8 cellular contexts compared by ENCODE assay signal in genomic region chr18:56638232-56639093, GRCh38. TPM values are rescaled to one million over a fixed set of nuclear protein-coding genes. Genes with fewer than 3 reads are reported as not detected.
DNase-seq lines count a peak whose midpoint lies in the region; ATAC-seq and TF ChIP-seq lines count a peak whose summit lies in the region.

Gene TXNL1 (minus strand): TSS chr18:56638592. CDS start chr18:56638440, 152 bp downstream.

- H3K9me3 ChIP-seq in DND-41 (ENCODE audit: insufficient read depth, low read length, severe bottlenecking), result no peaks in the 10 kb centered on the region

- H3K9ac ChIP-seq in DND-41 (ENCODE audit: low read depth, low read length), result peak within 1 kb of the TSS; percentile 83

- H3K36me3 ChIP-seq in DND-41 (ENCODE audit: insufficient read depth, low read length), result peaks cover 27% of the 10 kb centered on the region
- no peaks in the 10 kb centered on the region for H3K36me3 ChIP-seq in GM23338 (ENCODE audit: insufficient read depth)

- H4K20me1 ChIP-seq in DND-41 (ENCODE audit: insufficient read depth, low read length) (peaks cover 37% of the 10 kb centered on the region), GM23338 (replicated peaks; ENCODE audit: insufficient read depth) (peaks cover 26% of the 10 kb centered on the region)

- H3K27me3 Mint-ChIP-seq in GM23338 (ENCODE audit: insufficient read depth, low read depth, poor library complexity) (peaks cover 7% of the 10 kb centered on the region), naive B cell (no peaks in the 10 kb centered on the region)
- no peaks in the 10 kb centered on the region for H3K27me3 Mint-ChIP-seq in stimulated activated memory B cell treated with anti-CD40 and anti-IgM and Interleukin-4, amounts not matched to agents 10 μg/mL and 1 μg/mL and 100 μg/mL, for 72 hours

- peak; percentile 99 for DNase-seq in DND-41
- peak; percentile 99 for DNase-seq in GM23338 (ENCODE audit: low spot score)
- DNase-seq in LHCN-M2 (ENCODE audit: low read depth), result peak; percentile 98
- peak; percentile 100 for DNase-seq in RPMI8226
- peak; percentile 98 to 99 for DNase-seq in activated T-helper 1 cell treated with anti-CD3 and anti-CD28 coated beads, Interleukin-2, amount 50 U/mL, for 16 hours (ENCODE audit: low read depth in 1 of 2, low spot score in 1 of 2)
- DNase-seq in fibroblast of gingiva (ENCODE audit: low read depth), result peak; percentile 99
- peak; percentile 96 for DNase-seq in naive B cell

- H3K27ac ChIP-seq in DND-41 (ENCODE audit: low read length), result peak within 1 kb of the TSS; percentile 91
- peak within 1 kb of the TSS; percentile 97 for H3K27ac ChIP-seq in GM23338 (ENCODE audit: low read depth)

- H3K4me3 ChIP-seq in DND-41 (ENCODE audit: low read depth in 1 of 2, low read length in 2 of 2) (peak within 1 kb of the TSS; percentile 77 to 84), GM23338 (peak within 1 kb of the TSS; percentile 98)

- H3K4me3 Mint-ChIP-seq in GM23338 (peak within 1 kb of the TSS; percentile 100), naive B cell (peak within 1 kb of the TSS; percentile 92 to 100 (median 99))
- peak within 1 kb of the TSS; percentile 98 for H3K4me3 Mint-ChIP-seq in stimulated activated memory B cell treated with anti-CD40 and anti-IgM and Interleukin-4, amounts not matched to agents 10 μg/mL and 1 μg/mL and 100 μg/mL, for 72 hours

- peak within 1 kb of the TSS; percentile 72 for H3K4me2 ChIP-seq in DND-41 (ENCODE audit: insufficient read depth, low read length)
- peak within 1 kb of the TSS; percentile 89 for H3K4me2 ChIP-seq in GM23338

- H3K79me2 ChIP-seq in DND-41 (ENCODE audit: insufficient read depth, low read length), result peaks cover 56% of the 10 kb centered on the region
- peaks cover 48% of the 10 kb centered on the region for H3K79me2 ChIP-seq in GM23338 (replicated peaks; ENCODE audit: insufficient read depth)

- TF ChIP-seq CTCF in DND-41 (IDR thresholded peaks at IDR 0.05; ENCODE audit: borderline replicate concordance, extremely low read depth, low read length, poor library complexity, severe bottlenecking) (no peak), GM23338 (conservative IDR thresholded peaks at IDR 0.05; ENCODE audit: low read depth in 2 of 2) (no peak)

- H3K9me3 Mint-ChIP-seq in GM23338, result no peaks in the 10 kb centered on the region; the same call in 2 of the 3 replicates
- H3K9me3 Mint-ChIP-seq in naive B cell, result peaks cover 0 to 3% (median 1%) of the 10 kb centered on the region in 7 donors
- peaks cover 5% of the 10 kb centered on the region for H3K9me3 Mint-ChIP-seq in stimulated activated memory B cell treated with anti-CD40 and anti-IgM and Interleukin-4, amounts not matched to agents 10 μg/mL and 1 μg/mL and 100 μg/mL, for 72 hours

- H2AFZ ChIP-seq in DND-41 (ENCODE audit: low read depth, low read length) (peak within 1 kb of the TSS; percentile 90), GM23338 (peak within 1 kb of the TSS; percentile 64; the same call in 1 of the 2 replicates)

- no peaks in the 10 kb centered on the region for H3K27me3 ChIP-seq in DND-41 (ENCODE audit: insufficient read depth, low read length, poor library complexity)
- H3K27me3 ChIP-seq in GM23338 (ENCODE audit: insufficient read depth), result no peaks in the 10 kb centered on the region

- H3K27ac Mint-ChIP-seq in GM23338, result peak within 1 kb of the TSS; percentile 100
- peak within 1 kb of the TSS; percentile 99 to 100 (median 99) for H3K27ac Mint-ChIP-seq in naive B cell
- H3K27ac Mint-ChIP-seq in stimulated activated memory B cell treated with anti-CD40 and anti-IgM and Interleukin-4, amounts not matched to agents 10 μg/mL and 1 μg/mL and 100 μg/mL, for 72 hours, result peak within 1 kb of the TSS; percentile 97

- peaks cover 15% of the 10 kb centered on the region for H3K36me3 Mint-ChIP-seq in GM23338 (ENCODE audit: low read depth)
- peaks cover 10 to 14% of the 10 kb centered on the region in 2 donors for H3K36me3 Mint-ChIP-seq in naive B cell
- peaks cover 24% of the 10 kb centered on the region for H3K36me3 Mint-ChIP-seq in stimulated activated memory B cell treated with anti-CD40 and anti-IgM and Interleukin-4, amounts not matched to agents 10 μg/mL and 1 μg/mL and 100 μg/mL, for 72 hours

- peak; percentile 92 for ATAC-seq in DND-41 (ENCODE audit: insufficient read depth, low read depth)
- ATAC-seq in GM23338, result peak; percentile 95
- ATAC-seq in naive B cell (ENCODE audit: low read depth in 2 of 2), result peak; percentile 97
- peak; percentile 99 for ATAC-seq in stimulated activated memory B cell treated with anti-CD40 and anti-IgM and Interleukin-4, amounts not matched to agents 10 μg/mL and 1 μg/mL and 100 μg/mL, for 72 hours

- no peaks in the 10 kb centered on the region for H3F3A ChIP-seq in GM23338 (replicated peaks; ENCODE audit: low read depth)

- H3K4me1 ChIP-seq in DND-41 (ENCODE audit: insufficient read depth, low read length) (peaks cover 40% of the 10 kb centered on the region), GM23338 (ENCODE audit: insufficient read depth) (peaks cover 14% of the 10 kb centered on the region; the same call in 1 of the 2 replicates)

- H3K9me2 ChIP-seq in GM23338 (ENCODE audit: insufficient read depth), result no peaks in the 10 kb centered on the region

- H3K4me1 Mint-ChIP-seq in GM23338 (peaks cover 13% of the 10 kb centered on the region), naive B cell (peaks cover 34 to 46% (median 46%) of the 10 kb centered on the region in 3 donors)
- peaks cover 44% of the 10 kb centered on the region for H3K4me1 Mint-ChIP-seq in stimulated activated memory B cell treated with anti-CD40 and anti-IgM and Interleukin-4, amounts not matched to agents 10 μg/mL and 1 μg/mL and 100 μg/mL, for 72 hours

TF ChIP-seq in GM23338, 12 proteins besides CTCF, POLR2A, EP300 and RAD21:
- no peak for TF ChIP-seq EZH2 (IDR thresholded peaks at IDR 0.05; ENCODE audit: low read depth, unreplicated experiment)
- TF ChIP-seq POLR2AphosphoS5 (IDR thresholded peaks at IDR 0.05; ENCODE audit: low read depth), result peak; percentile 92
- no peak for TF ChIP-seq ZNF114 (CRISPR knock-in tag; IDR thresholded peaks at IDR 0.05)
- peak; percentile 81 for TF ChIP-seq ETS1 (IDR thresholded peaks at IDR 0.05)
- no peak for TF ChIP-seq ZNF331 (CRISPR knock-in tag; IDR thresholded peaks at IDR 0.05; ENCODE audit: low read depth)
- no peak for TF ChIP-seq JUNB (IDR thresholded peaks at IDR 0.05; ENCODE audit: unreplicated experiment)
- no peak for TF ChIP-seq NANOG (IDR thresholded peaks at IDR 0.05; ENCODE audit: borderline replicate concordance)
- peak; percentile 99 for TF ChIP-seq CREB1 (CRISPR knock-in tag; IDR thresholded peaks at IDR 0.05; ENCODE audit: low read depth)

RNA-seq across cellular contexts. Expression of gene TXNL1, which starts in this region (rescaled TPM):
- total RNA-seq in GM23338 (2014; rRNA removed; shearing (Covaris generic)), result 73.6 and 84.0 TPM in 2 replicates
- polyA plus RNA-seq in GM23338 (2016; fragmentation: Nextera tagmentation; extraction: Ambion mirVana) (125 and 135 TPM in 2 replicates), naive B cell (ENCODE audit: low read depth in 6 of 6) (10 to 100 TPM; 47.8 to 75.9 (median 63.1) TPM)
- 55.0 and 65.1 TPM in 2 replicates for total RNA-seq in LHCN-M2 (2014; rRNA removed)
- 65.8 TPM for polyA plus RNA-seq in LHCN-M2 (2012)

Comparison
In these comparisons a context has a peak if more than half of its experiments do, and no peak if none do; other contexts are left out.
1. Peak in every context shown above with its lines: DNase-seq, ATAC-seq, H3K4me3 ChIP-seq and H3K27ac ChIP-seq.